22 cellular contexts compared by ENCODE assay signal in the genomic region with DNA sequence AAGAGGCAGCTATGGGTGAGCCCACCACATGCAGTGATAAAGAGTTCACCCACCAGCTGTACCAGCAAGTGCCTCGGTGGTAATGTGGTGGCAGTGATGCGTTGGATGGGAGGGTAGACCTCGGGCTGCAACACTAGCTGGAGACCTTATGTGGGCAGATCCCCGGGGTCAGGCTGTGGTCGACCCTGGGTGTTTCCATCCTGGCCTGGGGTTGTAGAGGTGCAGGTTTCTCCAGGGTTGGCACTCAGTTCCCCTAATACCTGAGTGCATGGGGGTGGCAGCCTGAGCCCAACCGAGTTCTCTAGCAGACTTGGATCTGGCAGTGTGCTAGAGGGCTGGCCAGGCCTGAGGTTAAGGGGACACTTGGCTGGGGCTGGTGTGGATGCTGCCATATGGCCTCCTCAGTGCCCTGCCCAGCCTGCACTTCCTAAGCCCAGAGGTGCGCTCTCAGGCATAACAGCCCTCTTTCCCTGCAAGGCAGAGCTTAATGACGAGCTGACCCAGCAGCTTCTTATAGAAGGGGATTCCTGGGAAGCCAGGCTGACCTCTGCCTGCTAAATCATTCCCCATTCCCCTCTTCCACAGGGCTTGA.
DNase-seq lines count a peak whose midpoint lies in the region; ATAC-seq, FAIRE-seq and TF ChIP-seq lines count a peak whose summit lies in the region.
"Had no signal": no experiment of that assay in that cellular context is flagged by ENCODE, and none has a peak within 500 bp of the region (broad histone marks: within the 10 kb centered on the region; RNA-seq: fewer than 3 reads in every experiment).

No MANE protein-coding gene starts in this region.

- H3K27ac Mint-ChIP-seq in endodermal cell = no peak overlapping the region
- H3K27ac Mint-ChIP-seq: CD4-positive, alpha-beta memory T cell had no signal

- H3K4me3 Mint-ChIP-seq in endodermal cell = no peak overlapping the region
- H3K4me3 Mint-ChIP-seq: CD4-positive, alpha-beta memory T cell had no signal

- FAIRE-seq in small intestine (lab: Jason Lieb, UNC) = no peak
- FAIRE-seq: G401.6 had no signal

- H3K4me3 ChIP-seq in BLaER1 = no peak overlapping the region
- H3K4me3 ChIP-seq in BLaER1 treated with 17β-estradiol and CSF1 and Interleukin-3, amounts not matched to agents 10 nM and 100 nM = no peak overlapping the region
- H3K4me3 ChIP-seq in endodermal cell (ENCODE audit: low read length) = no peak overlapping the region
- no peak overlapping the region for H3K4me3 ChIP-seq in sigmoid colon
- H3K4me3 ChIP-seq in body of pancreas = no peak overlapping the region
- no peak overlapping the region for H3K4me3 ChIP-seq in small intestine (ENCODE audit: low read depth in 1 of 2, low read length in 2 of 2)
- H3K4me3 ChIP-seq in left lung = no peak overlapping the region
- H3K4me3 ChIP-seq: Peyer's patch, SJSA1 had no signal

- intact Hi-C loops in sigmoid colon (cut with DNase I) = loop anchor here (10.0 kb wide), 1 partner anchor 197 kb away; the partner anchor contains the start of gene CADM1
- intact Hi-C loops in body of pancreas (cut with DNase I) = no loop called here
- intact Hi-C loops in left lung (cut with DNase I) = no loop called here

- no peak overlapping the region for H3K27ac ChIP-seq in BLaER1
- no peak overlapping the region for H3K27ac ChIP-seq in BLaER1 treated with 17β-estradiol and CSF1 and Interleukin-3, amounts not matched to agents 10 nM and 100 nM
- no peak overlapping the region for H3K27ac ChIP-seq in endodermal cell (ENCODE audit: low read depth, low read length)
- no peak overlapping the region for H3K27ac ChIP-seq in sigmoid colon
- H3K27ac ChIP-seq in body of pancreas = no peak overlapping the region
- H3K27ac ChIP-seq in small intestine (ENCODE audit: low read depth in 1 of 2, low read length in 1 of 2) = no peak overlapping the region
- H3K27ac ChIP-seq in left lung = no peak overlapping the region
- H3K27ac ChIP-seq: Peyer's patch, SJSA1 had no signal

- DNase-seq in endodermal cell (peak; percentile 11), sigmoid colon (peak; percentile 56), body of pancreas (no peak), small intestine (no peak), left lung (no peak)
- DNase-seq: CD4-positive, alpha-beta memory T cell; DMS 273 treated with DMSO at 0.1 percent for 48 hours; DND-41; GOT3; HCEC 1CT; KBM-7; MM.1S; NCI-H1048; NCI-H187 treated with DMSO at 0.1 percent for 48 hours; NCI-H2107; NCI-H446 treated with DMSO at 0.1 percent for 48 hours; Peyer's patch had no signal

- ATAC-seq in body of pancreas (no peak), left lung (no peak)

- no peaks in the 10 kb centered on the region for H3K36me3 ChIP-seq in BLaER1
- no peaks in the 10 kb centered on the region for H3K36me3 ChIP-seq in BLaER1 treated with 17β-estradiol and CSF1 and Interleukin-3, amounts not matched to agents 10 nM and 100 nM
- H3K36me3 ChIP-seq in endodermal cell (ENCODE audit: control insufficient read depth, insufficient read depth, low read length) = no peaks in the 10 kb centered on the region
- no peaks in the 10 kb centered on the region for H3K36me3 ChIP-seq in sigmoid colon
- no peaks in the 10 kb centered on the region for H3K36me3 ChIP-seq in body of pancreas (replicated peaks in 1 of 2; ENCODE audit: insufficient read depth in 1 of 2, low read depth in 2 of 2)
- no peaks in the 10 kb centered on the region for H3K36me3 ChIP-seq in small intestine (ENCODE audit: control insufficient read depth in 2 of 2, insufficient read depth in 2 of 2, low read length in 2 of 2)
- H3K36me3 ChIP-seq in left lung = no peaks in the 10 kb centered on the region
- H3K36me3 ChIP-seq: Peyer's patch, SJSA1 had no signal

- H3K4me1 Mint-ChIP-seq in endodermal cell = peaks cover 7% of the 10 kb centered on the region
- H3K4me1 Mint-ChIP-seq: CD4-positive, alpha-beta memory T cell had no signal

- no peaks in the 10 kb centered on the region for H3K36me3 Mint-ChIP-seq in endodermal cell (ENCODE audit: low read depth)
- H3K36me3 Mint-ChIP-seq: CD4-positive, alpha-beta memory T cell had no signal

- H3K9me3 ChIP-seq in BLaER1 = peaks cover 17% of the 10 kb centered on the region
- peaks cover 10 to 22% (median 15%) of the 10 kb centered on the region in 11 experiments for H3K9me3 ChIP-seq in BLaER1 treated with 17β-estradiol and CSF1 and Interleukin-3, amounts not matched to agents 10 nM and 100 nM (replicated peaks in 1 of 11)
- no peaks in the 10 kb centered on the region for H3K9me3 ChIP-seq in endodermal cell (ENCODE audit: control insufficient read depth, low read length)
- no peaks in the 10 kb centered on the region for H3K9me3 ChIP-seq in sigmoid colon
- no peaks in the 10 kb centered on the region for H3K9me3 ChIP-seq in body of pancreas
- no peaks in the 10 kb centered on the region for H3K9me3 ChIP-seq in small intestine (ENCODE audit: control insufficient read depth, low read depth)
- H3K9me3 ChIP-seq in left lung = peaks cover 0 to 4% of the 10 kb centered on the region in 2 donors
- H3K9me3 ChIP-seq: Peyer's patch, SJSA1 had no signal

- peaks cover 4% of the 10 kb centered on the region for H3K27me3 Mint-ChIP-seq in endodermal cell (ENCODE audit: insufficient read depth)

- 77 to 79% methylated on average over 6 to 8 of the region's 8 CpGs for WGBS in endodermal cell (ENCODE audit: insufficient coverage in 1 of 2, insufficient read length in 1 of 2), 2 experiments
- WGBS in sigmoid colon, 2 donors = 73 to 81% methylated on average over 8 of the region's 8 CpGs
- WGBS in body of pancreas, 2 donors = 31 to 57% methylated on average over 5 to 8 of the region's 8 CpGs
- 70 to 74% (median 73%) methylated on average over 8 of the region's 8 CpGs for WGBS in small intestine, 3 donors

- TF ChIP-seq CTCF in endodermal cell (conservative IDR thresholded peaks at IDR 0.05) = no peak
- TF ChIP-seq CTCF in sigmoid colon (IDR thresholded peaks at IDR 0.05) = no peak
- TF ChIP-seq CTCF in body of pancreas (IDR thresholded peaks at IDR 0.05) = no peak
- TF ChIP-seq CTCF in left lung (IDR thresholded peaks at IDR 0.05) = no peak

- peak overlapping the region; percentile 13; the same call in 1 of the 2 replicates for H3K4me2 ChIP-seq in BLaER1
- peak overlapping the region in 6 of 11 experiments; percentile 5 to 40 (median 23); a peak in 3 of 22 replicates for H3K4me2 ChIP-seq in BLaER1 treated with 17β-estradiol and CSF1 and Interleukin-3, amounts not matched to agents 10 nM and 100 nM

- TF ChIP-seq POLR2A in sigmoid colon (IDR thresholded peaks at IDR 0.05) = no peak
- TF ChIP-seq POLR2A in body of pancreas (IDR thresholded peaks at IDR 0.05) = no peak

- no peak for TF ChIP-seq EP300 in sigmoid colon (IDR thresholded peaks at IDR 0.05)

- H3K4me1 ChIP-seq in BLaER1 (peaks cover 20% of the 10 kb centered on the region), endodermal cell (ENCODE audit: control insufficient read depth, insufficient read depth, low read length) (no peaks in the 10 kb centered on the region), sigmoid colon (peaks cover 0 to 27% (median 24%) of the 10 kb centered on the region in 4 donors), body of pancreas (no peaks in the 10 kb centered on the region), small intestine (ENCODE audit: control insufficient read depth in 2 of 2, insufficient read depth in 1 of 2, low read depth in 1 of 2, low read length in 1 of 2) (no peaks in the 10 kb centered on the region), left lung (peaks cover 0 to 3% of the 10 kb centered on the region in 2 donors)
- peaks cover 7 to 29% (median 17%) of the 10 kb centered on the region in 10 experiments; a peak in 18 of 20 replicates for H3K4me1 ChIP-seq in BLaER1 treated with 17β-estradiol and CSF1 and Interleukin-3, amounts not matched to agents 10 nM and 100 nM
- H3K4me1 ChIP-seq: Caco-2, SJSA1 had no signal

- no peaks in the 10 kb centered on the region for H3K27me3 ChIP-seq in BLaER1
- no peaks in the 10 kb centered on the region for H3K27me3 ChIP-seq in BLaER1 treated with 17β-estradiol and CSF1 and Interleukin-3, amounts not matched to agents 10 nM and 100 nM
- no peaks in the 10 kb centered on the region for H3K27me3 ChIP-seq in endodermal cell (ENCODE audit: control insufficient read depth, insufficient read depth, low read length, poor library complexity, severe bottlenecking)
- H3K27me3 ChIP-seq in sigmoid colon = no peaks in the 10 kb centered on the region
- H3K27me3 ChIP-seq in body of pancreas = no peaks in the 10 kb centered on the region
- H3K27me3 ChIP-seq in small intestine (ENCODE audit: control insufficient read depth in 2 of 2, insufficient read depth in 2 of 2, low read length in 2 of 2) = no peaks in the 10 kb centered on the region
- no peaks in the 10 kb centered on the region for H3K27me3 ChIP-seq in left lung
- H3K27me3 ChIP-seq: Peyer's patch, SJSA1 had no signal

- H3K9me3 Mint-ChIP-seq in endodermal cell = peaks cover 8% of the 10 kb centered on the region

- H3K9ac ChIP-seq in BLaER1 (no peak overlapping the region), endodermal cell (ENCODE audit: extremely low read depth, low read length, poor library complexity, severe bottlenecking) (no peak overlapping the region)
- no peak overlapping the region for H3K9ac ChIP-seq in BLaER1 treated with 17β-estradiol and CSF1 and Interleukin-3, amounts not matched to agents 10 nM and 100 nM

- no peaks in the 10 kb centered on the region for H4K20me1 ChIP-seq in BLaER1
- H4K20me1 ChIP-seq in BLaER1 treated with 17β-estradiol and CSF1 and Interleukin-3, amounts not matched to agents 10 nM and 100 nM = no peaks in the 10 kb centered on the region; a peak in 1 of 22 replicates

Comparison
In these comparisons a context has a peak if more than half of its experiments do, and no peak if none do; other contexts are left out.
1. DNase-seq: peak in endodermal cell (single experiment) and sigmoid colon (single experiment); none in body of pancreas (0 of 4), small intestine (single experiment) and left lung (0 of 2).